In genomic region chr22:44211946-44212930, GRCh38 we compare ENCODE assay signal across 16 cellular contexts. TPM values are rescaled to one million over a fixed set of nuclear protein-coding genes. Genes with fewer than 3 reads are reported as not detected.
DNase-seq lines count a peak whose midpoint lies in the region; ATAC-seq and TF ChIP-seq lines count a peak whose summit lies in the region.
"Had no signal": no experiment of that assay in that cellular context is flagged by ENCODE, and none has a peak within 500 bp of the region (broad histone marks: within the 10 kb centered on the region; RNA-seq: fewer than 3 reads in every experiment).

No MANE protein-coding gene starts in this region.

- H3K9me3 Mint-ChIP-seq in MCF 10A (ENCODE audit: unreplicated experiment), result peaks cover 13% of the 10 kb centered on the region
- H3K9me3 Mint-ChIP-seq in type B pancreatic cell, result peaks cover 15% of the 10 kb centered on the region

- POLR2A ChIA-PET in MCF 10A (lab: Yijun Ruan, JAX), result no interaction called here

- H3K27ac Mint-ChIP-seq in MCF 10A (ENCODE audit: low read depth, unreplicated experiment) (no peak overlapping the region), type B pancreatic cell (peak overlapping the region; percentile 32)

- CTCF ChIA-PET in MCF 10A (lab: Yijun Ruan, JAX), result interaction anchor here (0.6 kb wide), 1 partner anchor 143 kb away, joined by 3 read pairs; no protein-coding TSS in a partner anchor

- H3K36me3 ChIP-seq in breast epithelium, result no peaks in the 10 kb centered on the region
- H3K36me3 ChIP-seq: tibial nerve had no signal

- TF ChIP-seq CTCF in MCF 10A (IDR thresholded peaks at IDR 0.05; ENCODE audit: unreplicated experiment), result no peak
- TF ChIP-seq CTCF in breast epithelium (IDR thresholded peaks at IDR 0.05), result no peak
- no peak for TF ChIP-seq CTCF in type B pancreatic cell (conservative IDR thresholded peaks at IDR 0.05)

- H3K27ac ChIP-seq in breast epithelium, result peak overlapping the region in 1 of 2 donors; percentile 38
- H3K27ac ChIP-seq: A549, VCaP had no signal

- no peak for ATAC-seq in GM21737 (IDR thresholded peaks at IDR 0.05; ENCODE audit: unreplicated experiment)
- ATAC-seq: A549 had no signal

- H3K27me3 Mint-ChIP-seq in MCF 10A (ENCODE audit: insufficient read depth, unreplicated experiment), result peaks cover 33% of the 10 kb centered on the region
- H3K27me3 Mint-ChIP-seq in type B pancreatic cell, result peaks cover 16% of the 10 kb centered on the region

- no peaks in the 10 kb centered on the region for H3K27me3 ChIP-seq in breast epithelium
- H3K27me3 ChIP-seq: tibial nerve had no signal

- peaks cover 16 to 19% of the 10 kb centered on the region in 2 donors for H3K9me3 ChIP-seq in breast epithelium

- H3K4me1 ChIP-seq in breast epithelium, result no peaks in the 10 kb centered on the region
- H3K4me1 ChIP-seq: A549 had no signal

- H3K36me3 Mint-ChIP-seq in MCF 10A (ENCODE audit: insufficient read depth, unreplicated experiment), result no peaks in the 10 kb centered on the region
- H3K36me3 Mint-ChIP-seq in type B pancreatic cell, result no peaks in the 10 kb centered on the region

- no TSS peak for BruUV-seq in MCF 10A (replicated peaks; lab: Mats Ljungman, UMichigan)

- DNase-seq in MCF 10A (ENCODE audit: unreplicated experiment), result peak; percentile 22
- DNase-seq in breast epithelium (ENCODE audit: low spot score in 2 of 2), result no peak
- peak; percentile 16 for DNase-seq in cerebellar cortex (ENCODE audit: low spot score)
- DNase-seq in mesenteric fat pad (ENCODE audit: low spot score), result peak; percentile 77
- peak; percentile 62 for DNase-seq in type B pancreatic cell (ENCODE audit: extremely low spot score, unreplicated experiment)
- no peak for DNase-seq in hepatic stellate cell (ENCODE audit: low spot score)
- no peak for DNase-seq in stimulated activated CD4-positive, alpha-beta T cell treated with anti-CD3 and anti-CD28 coated beads, Interleukin-15, amount 100 ng/mL, for 24 hours
- DNase-seq: amniotic stem cell, DMS79, NCI-H510A, SIG-M5 had no signal

- TF ChIP-seq POLR2A in breast epithelium (IDR thresholded peaks at IDR 0.05), result no peak

- intact Hi-C loops in MCF 10A (cut with micrococcal nuclease) (no loop called here), breast epithelium (cut with DNase I; ENCODE audit: low total_unique reads) (no loop called here)

- peaks cover 13% of the 10 kb centered on the region for H3K4me1 Mint-ChIP-seq in MCF 10A (ENCODE audit: insufficient read depth, unreplicated experiment)
- H3K4me1 Mint-ChIP-seq in type B pancreatic cell (ENCODE audit: unreplicated experiment), result peaks cover 11% of the 10 kb centered on the region

- H3K4me3 Mint-ChIP-seq in MCF 10A (ENCODE audit: unreplicated experiment) (no peak overlapping the region), type B pancreatic cell (no peak overlapping the region)

- H3K4me3 ChIP-seq in breast epithelium, result no peak overlapping the region
- H3K4me3 ChIP-seq: A549, tibial nerve had no signal

RNA-seq across cellular contexts. Expression of gene PARVG, which starts 31.5 kb away (rescaled TPM):
- total RNA-seq in MCF 10A (2022) (0.23 TPM in 1 of 2 replicates, not detected in the other), breast epithelium (10 to 100 TPM; 10.2 to 39.2 (median 26.2) TPM), mesenteric fat pad (23.0 TPM), type B pancreatic cell (ENCODE audit: low replicate concordance) (0.19 and 0.21 TPM in 2 replicates)
- total RNA-seq: HT-29 had no signal

Comparison
In these comparisons a context has a peak if more than half of its experiments do, and no peak if none do; other contexts are left out.
1. DNase-seq: peak in MCF 10A (single experiment), cerebellar cortex (single experiment), mesenteric fat pad (single experiment) and type B pancreatic cell (single experiment); none in breast epithelium (0 of 2), hepatic stellate cell (single experiment) and stimulated activated CD4-positive, alpha-beta T cell treated with anti-CD3 and anti-CD28 coated beads, Interleukin-15, amount 100 ng/mL, for 24 hours (single experiment).